8 cellular contexts compared by ENCODE assay signal in genomic region chr2:209331291-209331844, GRCh38.
DNase-seq lines count a peak whose midpoint lies in the region; ATAC-seq lines count a peak whose summit lies in the region.

No MANE protein-coding gene starts in this region.

- peak; percentile 48 for ATAC-seq in HG03378 (IDR thresholded peaks at IDR 0.05; ENCODE audit: unreplicated experiment)
- ATAC-seq in left colon, result no peak

- DNase-seq in CD1c-positive myeloid dendritic cell (ENCODE audit: extremely low spot score), result peak; percentile 6
- peak; percentile 73 for DNase-seq in RKO (ENCODE audit: low spot score)
- DNase-seq in glomerular visceral epithelial cell (ENCODE audit: extremely low spot score), result peak; percentile 41
- no peak for DNase-seq in left colon
- no peak for DNase-seq in posterior vena cava (ENCODE audit: low spot score)
- DNase-seq in stimulated activated CD4-positive, alpha-beta T cell treated with anti-CD3 and anti-CD28 coated beads, Interleukin-4, amount 100 ng/mL, for 4 hours, result no peak
- no peak for DNase-seq in ureter (ENCODE audit: low spot score)

- intact Hi-C loops in left colon (cut with DNase I, micrococcal nuclease), result loop anchor here in 1 of 2 donors (10.0 kb wide), 2 partner anchors 243 to 633 kb away; no protein-coding TSS in a partner anchor
- intact Hi-C loops in posterior vena cava (cut with DNase I), result no loop called here

Comparison
In these comparisons a context has a peak if more than half of its experiments do, and no peak if none do; other contexts are left out.
1. DNase-seq: peak in CD1c-positive myeloid dendritic cell (single experiment), RKO (single experiment) and glomerular visceral epithelial cell (single experiment); none in left colon (0 of 2), posterior vena cava (single experiment), stimulated activated CD4-positive, alpha-beta T cell treated with anti-CD3 and anti-CD28 coated beads, Interleukin-4, amount 100 ng/mL, for 4 hours (0 of 2) and ureter (single experiment).